In the genomic region with DNA sequence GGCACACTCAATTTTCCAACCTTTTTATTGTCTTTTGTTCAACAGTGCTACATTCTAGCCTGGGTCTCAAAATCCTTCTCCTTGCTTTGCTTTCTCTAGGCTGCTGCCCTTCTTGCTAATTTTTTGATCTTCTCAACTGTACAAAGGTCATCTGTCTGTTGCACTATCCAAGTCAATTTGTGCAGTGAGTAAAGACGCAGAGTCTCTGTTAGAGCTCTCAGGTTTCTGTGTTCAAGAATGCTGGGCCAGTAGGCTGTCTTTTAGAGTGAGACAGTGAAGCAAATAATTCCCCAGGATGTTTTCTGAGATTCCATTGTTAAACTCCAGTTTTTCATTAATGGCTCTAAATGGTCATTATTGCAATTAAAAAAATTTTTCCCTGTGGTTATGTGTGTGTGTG, we compare ENCODE assay signal across 22 cellular contexts.
DNase-seq lines count a peak whose midpoint lies in the region; ATAC-seq and TF ChIP-seq lines count a peak whose summit lies in the region.
"Had no signal": no experiment of that assay in that cellular context is flagged by ENCODE, and none has a peak within 500 bp of the region (broad histone marks: within the 10 kb centered on the region; RNA-seq: fewer than 3 reads in every experiment).

No MANE protein-coding gene starts in this region.

- H3K9me3 Mint-ChIP-seq in neural progenitor cell (no peaks in the 10 kb centered on the region), type B pancreatic cell (peaks cover 3% of the 10 kb centered on the region), progenitor cell of endocrine pancreas (ENCODE audit: low read depth) (no peaks in the 10 kb centered on the region)
- H3K9me3 Mint-ChIP-seq: CD4-positive, alpha-beta memory T cell had no signal

- H3K27me3 Mint-ChIP-seq in neural progenitor cell (ENCODE audit: insufficient read depth, low read depth), result no peaks in the 10 kb centered on the region
- no peaks in the 10 kb centered on the region for H3K27me3 Mint-ChIP-seq in type B pancreatic cell
- no peaks in the 10 kb centered on the region for H3K27me3 Mint-ChIP-seq in progenitor cell of endocrine pancreas

- peak overlapping the region; percentile 11 for H2AFZ ChIP-seq in neural progenitor cell (replicated peaks)

- peak; percentile 41 for DNase-seq in adipocyte (ENCODE audit: low read depth)
- DNase-seq in left kidney (ENCODE audit: low read depth, low spot score), result peak; percentile 70
- peak; percentile 7 for DNase-seq in neural progenitor cell (ENCODE audit: low spot score)
- DNase-seq in type B pancreatic cell (ENCODE audit: extremely low spot score, unreplicated experiment), result no peak
- no peak for DNase-seq in progenitor cell of endocrine pancreas (ENCODE audit: low spot score, unreplicated experiment)
- DNase-seq in NCI-H128 (lab: John Stamatoyannopoulos, UW; ENCODE audit: unreplicated experiment), result no peak
- DNase-seq: C1 segment of cervical spinal cord; CD4-positive, alpha-beta memory T cell; COR-L47; KBM-7; MV-4-11; NCI-H1105; NCI-H2029 treated with DMSO at 0.1 percent for 48 hours; NCI-H446 treated with DMSO at 0.1 percent for 48 hours; NCI-H526; NCI-H82; NK-92 treated with Interleukin-12 subunit alpha and Interleukin-12 subunit beta, amount 100 ng/mL, for 24 hours had no signal

- H3K27ac ChIP-seq in neural progenitor cell, result no peak overlapping the region
- H3K27ac ChIP-seq: SJSA1 had no signal

- no peaks in the 10 kb centered on the region for H3K36me3 Mint-ChIP-seq in neural progenitor cell
- H3K36me3 Mint-ChIP-seq in type B pancreatic cell, result no peaks in the 10 kb centered on the region
- no peaks in the 10 kb centered on the region for H3K36me3 Mint-ChIP-seq in progenitor cell of endocrine pancreas (ENCODE audit: insufficient read depth)
- H3K36me3 Mint-ChIP-seq: CD4-positive, alpha-beta memory T cell had no signal

- TF ChIP-seq CTCF in neural progenitor cell (IDR thresholded peaks at IDR 0.05) (no peak), type B pancreatic cell (conservative IDR thresholded peaks at IDR 0.05) (no peak), progenitor cell of endocrine pancreas (IDR thresholded peaks at IDR 0.05; ENCODE audit: unreplicated experiment) (no peak)

- H3K9ac ChIP-seq in adipocyte (ENCODE audit: low read length) (no peak overlapping the region), neural progenitor cell (no peak overlapping the region)

- ATAC-seq in activated CD4-positive, CD25-positive, alpha-beta regulatory T cell treated with anti-CD3 and anti-CD28 coated beads, Interleukin-2, amount 50 U/mL, for 24 hours, result no peak
- ATAC-seq: HCT116, PC-3, Right ventricle myocardium inferior had no signal

- H3K9me3 ChIP-seq in adipocyte (ENCODE audit: control insufficient read depth, low read length) (no peaks in the 10 kb centered on the region), neural progenitor cell (ENCODE audit: low read depth) (no peaks in the 10 kb centered on the region)
- H3K9me3 ChIP-seq: SJSA1 had no signal

- peaks cover 49% of the 10 kb centered on the region for H3K4me1 ChIP-seq in adipocyte (ENCODE audit: control insufficient read depth, insufficient read depth, low read length)
- peaks cover 9% of the 10 kb centered on the region for H3K4me1 ChIP-seq in neural progenitor cell

- no peak overlapping the region for H3K4me3 ChIP-seq in adipocyte (ENCODE audit: low read length)
- H3K4me3 ChIP-seq in neural progenitor cell, result no peak overlapping the region
- H3K4me3 ChIP-seq: SJSA1 had no signal

- no peak overlapping the region for H3K4me2 ChIP-seq in neural progenitor cell

- no peaks in the 10 kb centered on the region for H3K27me3 ChIP-seq in adipocyte (replicated peaks; ENCODE audit: control insufficient read depth, insufficient read depth, low read length)
- no peaks in the 10 kb centered on the region for H3K27me3 ChIP-seq in neural progenitor cell
- H3K27me3 ChIP-seq: SJSA1 had no signal

- H3K27ac Mint-ChIP-seq in neural progenitor cell, result no peak overlapping the region
- no peak overlapping the region for H3K27ac Mint-ChIP-seq in type B pancreatic cell
- H3K27ac Mint-ChIP-seq in progenitor cell of endocrine pancreas, result no peak overlapping the region
- H3K27ac Mint-ChIP-seq: CD4-positive, alpha-beta memory T cell had no signal

- H3K4me3 Mint-ChIP-seq in neural progenitor cell (no peak overlapping the region), type B pancreatic cell (no peak overlapping the region), progenitor cell of endocrine pancreas (ENCODE audit: low read depth) (no peak overlapping the region)
- H3K4me3 Mint-ChIP-seq: CD4-positive, alpha-beta memory T cell had no signal

- H3K79me2 ChIP-seq in neural progenitor cell (ENCODE audit: low read depth), result no peaks in the 10 kb centered on the region

- H3K36me3 ChIP-seq in adipocyte (ENCODE audit: control insufficient read depth, insufficient read depth, low read length, severe bottlenecking) (no peaks in the 10 kb centered on the region), neural progenitor cell (no peaks in the 10 kb centered on the region)
- H3K36me3 ChIP-seq: SJSA1 had no signal

- no peaks in the 10 kb centered on the region for H3F3A ChIP-seq in neural progenitor cell (ENCODE audit: low read depth)

- peaks cover 7% of the 10 kb centered on the region for H3K4me1 Mint-ChIP-seq in neural progenitor cell
- peaks cover 31% of the 10 kb centered on the region for H3K4me1 Mint-ChIP-seq in type B pancreatic cell (ENCODE audit: unreplicated experiment)
- peaks cover 22% of the 10 kb centered on the region for H3K4me1 Mint-ChIP-seq in progenitor cell of endocrine pancreas (ENCODE audit: low read depth)
- H3K4me1 Mint-ChIP-seq: CD4-positive, alpha-beta memory T cell had no signal

- H4K20me1 ChIP-seq in neural progenitor cell (ENCODE audit: low read depth), result no peaks in the 10 kb centered on the region

Comparison
In these comparisons a context has a peak if more than half of its experiments do, and no peak if none do; other contexts are left out.
1. DNase-seq: peak in adipocyte (single experiment), left kidney (single experiment) and neural progenitor cell (single experiment); none in type B pancreatic cell (single experiment), progenitor cell of endocrine pancreas (single experiment) and NCI-H128 (single experiment).